ENCODE assay signal across 1 cellular context in the genomic region with DNA sequence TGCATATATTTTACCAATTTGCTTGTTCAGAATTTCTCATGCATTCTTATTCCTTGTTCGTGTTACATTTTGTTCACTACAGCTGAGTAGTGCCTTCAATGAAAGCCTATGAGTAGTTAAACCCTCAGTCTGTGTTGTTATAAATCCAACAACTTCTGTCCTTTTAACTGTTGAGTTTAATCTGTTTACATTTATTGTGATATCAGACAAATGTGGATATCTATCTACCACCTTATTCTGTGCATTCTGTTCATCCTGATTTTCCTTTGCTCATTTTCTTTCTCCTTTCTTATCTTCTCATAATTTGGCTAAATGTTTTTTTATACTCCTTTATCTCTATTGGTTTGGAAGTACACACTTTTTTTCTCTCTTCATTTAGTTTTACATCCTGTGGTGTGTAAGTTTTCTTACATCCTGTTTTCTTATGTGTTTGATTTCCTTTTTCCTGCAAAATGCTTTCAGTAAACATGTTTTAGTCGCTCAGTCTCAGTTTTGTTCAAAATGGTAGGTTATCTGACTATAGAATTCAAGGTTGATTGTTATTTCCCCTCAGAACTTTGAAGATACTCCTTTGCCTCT.
A peak's percentile ranks its signal among the peaks of the same experiment; 100 is the strongest.
TF ChIP-seq lines count a peak whose summit lies in the region.

No MANE protein-coding gene starts in this region.

TF ChIP-seq in GM12878, 131 proteins besides CTCF, POLR2A, EP300 and RAD21:
- TF ChIP-seq GATAD2B (conservative IDR thresholded peaks at IDR 0.05; ENCODE audit: low read depth) (no peak), ZNF217 (IDR thresholded peaks at IDR 0.05) (0 out of 2 replicates have a peak, but pooled peaks have one; percentile 34)
